Comparison of ENCODE assay signal across 9 cellular contexts in the genomic region with DNA sequence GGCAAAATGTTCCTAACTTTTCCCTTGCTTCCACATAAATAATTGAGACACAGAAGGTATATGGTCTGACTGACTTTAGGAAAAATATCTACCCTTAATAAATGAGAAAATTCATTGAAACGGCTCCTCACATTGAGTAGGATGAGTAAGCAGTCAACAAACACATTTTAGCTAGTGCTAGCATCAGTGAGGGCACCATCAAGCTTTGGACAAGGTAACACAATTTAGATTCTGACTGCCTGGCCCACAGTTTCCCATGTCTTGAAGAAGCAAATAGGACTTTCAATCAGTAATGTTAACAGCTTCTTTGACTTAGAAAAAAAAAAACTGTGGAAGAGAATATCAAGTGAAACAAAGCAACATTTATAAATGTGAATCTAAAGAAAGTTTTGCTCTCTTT.
DNase-seq lines count a peak whose midpoint lies in the region; ATAC-seq and TF ChIP-seq lines count a peak whose summit lies in the region.
"Had no signal": no experiment of that assay in that cellular context is flagged by ENCODE, and none has a peak within 500 bp of the region (broad histone marks: within the 10 kb centered on the region; RNA-seq: fewer than 3 reads in every experiment).

No MANE protein-coding gene starts in this region.

- 61% methylated on average over 1 of the region's 1 CpG for WGBS in esophagus muscularis mucosa

- POLR2A ChIA-PET in HCT116 (lab: Charles Lee), result no interaction called here

- CTCF ChIA-PET in HCT116 (lab: Charles Lee), result no interaction called here

- H3K4me1 ChIP-seq in HCT116 (ENCODE audit: control insufficient read depth in 1 of 2, insufficient read depth in 2 of 2, low read length in 2 of 2) (no peaks in the 10 kb centered on the region; a peak in 1 of 4 replicates), Peyer's patch (peaks cover 0 to 20% (median 5%) of the 10 kb centered on the region in 4 donors), esophagus muscularis mucosa (peaks cover 21 to 76% (median 61%) of the 10 kb centered on the region in 4 donors)

- RAD21 ChIA-PET in HCT116 (lab: Charles Lee; ENCODE audit: low non-redundant PET in 1 of 2, low total read pairs in 2 of 2, uncharacterized antibody in 2 of 2, unreplicated experiment in 2 of 2), result no interaction called here

- no peaks in the 10 kb centered on the region for H3K9me2 ChIP-seq in HCT116 (ENCODE audit: insufficient read depth)

- peak overlapping the region; percentile 98 for H3K27ac Mint-ChIP-seq in stimulated activated memory B cell treated with anti-CD40 and anti-IgM and Interleukin-4, amounts not matched to agents 10 μg/mL and 1 μg/mL and 100 μg/mL, for 72 hours

- no peaks in the 10 kb centered on the region for H3K36me3 ChIP-seq in HCT116 (ENCODE audit: control insufficient read depth in 1 of 2, insufficient read depth in 2 of 2, low read length in 2 of 2)
- H3K36me3 ChIP-seq in Peyer's patch, result no peaks in the 10 kb centered on the region
- H3K36me3 ChIP-seq in esophagus muscularis mucosa, result no peaks in the 10 kb centered on the region

- DNase-seq in HCT116 (ENCODE audit: low read depth, low spot score) (no peak), Peyer's patch (peak in 1 of 3 donors; percentile 25), esophagus muscularis mucosa (ENCODE audit: extremely low spot score) (no peak), AG08396 (ENCODE audit: low spot score) (no peak), NCI-H2171 treated with DMSO at 0.1 percent for 48 hours (lab: John Stamatoyannopoulos, UW) (no peak)
- no peak for DNase-seq in activated effector memory CD4-positive, alpha-beta T cell treated with Interleukin-2 at 50 U/mL for 16 hours
- DNase-seq: NCI-H1417 treated with DMSO at 0.1 percent for 48 hours had no signal

- no peak for TF ChIP-seq RAD21 in HCT116 (IDR thresholded peaks at IDR 0.05; ENCODE audit: low read depth)

- BruUV-seq in HCT116 (replicated peaks; lab: Mats Ljungman, UMichigan), result no TSS peak

- no peaks in the 10 kb centered on the region for H3K27me3 Mint-ChIP-seq in stimulated activated memory B cell treated with anti-CD40 and anti-IgM and Interleukin-4, amounts not matched to agents 10 μg/mL and 1 μg/mL and 100 μg/mL, for 72 hours

- intact Hi-C loops in HCT116 (cut with micrococcal nuclease), result no loop called here
- intact Hi-C loops in esophagus muscularis mucosa (cut with DNase I), result no loop called here

- H3K79me2 ChIP-seq in HCT116 (ENCODE audit: insufficient read depth, low read length), result no peaks in the 10 kb centered on the region

- TF ChIP-seq POLR2A in HCT116 (IDR thresholded peaks at IDR 0.05; ENCODE audit: borderline replicate concordance, extremely low read depth, insufficient read depth, insufficient read length), result no peak
- TF ChIP-seq POLR2A in Peyer's patch (IDR thresholded peaks at IDR 0.05), result no peak
- no peak for TF ChIP-seq POLR2A in esophagus muscularis mucosa (IDR thresholded peaks at IDR 0.05; ENCODE audit: low read depth)

- H3K4me3 Mint-ChIP-seq in stimulated activated memory B cell treated with anti-CD40 and anti-IgM and Interleukin-4, amounts not matched to agents 10 μg/mL and 1 μg/mL and 100 μg/mL, for 72 hours, result peak overlapping the region; percentile 77

- H3K4me2 ChIP-seq in HCT116 (ENCODE audit: low read length), result no peak overlapping the region

- TF ChIP-seq CTCF in HCT116 (IDR thresholded peaks at IDR 0.05 in 2 of 3, conservative IDR thresholded peaks at IDR 0.05 in 1 of 3; ENCODE audit: borderline replicate concordance in 1 of 3, insufficient read depth in 1 of 3, low read depth in 2 of 3, low read length in 2 of 3) (no peak), Peyer's patch (IDR thresholded peaks at IDR 0.05) (no peak), esophagus muscularis mucosa (IDR thresholded peaks at IDR 0.05) (no peak)

- no peak overlapping the region for H3K4me3 ChIP-seq in HCT116 (replicated peaks in 1 of 2; ENCODE audit: low read depth in 1 of 2, low read length in 2 of 2)
- no peak overlapping the region for H3K4me3 ChIP-seq in Peyer's patch
- no peak overlapping the region for H3K4me3 ChIP-seq in esophagus muscularis mucosa

- H3K36me3 Mint-ChIP-seq in stimulated activated memory B cell treated with anti-CD40 and anti-IgM and Interleukin-4, amounts not matched to agents 10 μg/mL and 1 μg/mL and 100 μg/mL, for 72 hours, result no peaks in the 10 kb centered on the region

- H3K9me3 ChIP-seq in HCT116 (ENCODE audit: control insufficient read depth in 1 of 2, insufficient read depth in 1 of 2, low read depth in 1 of 2, low read length in 2 of 2) (no peaks in the 10 kb centered on the region), Peyer's patch (no peaks in the 10 kb centered on the region), esophagus muscularis mucosa (no peaks in the 10 kb centered on the region)

- no peak overlapping the region for H3K9ac ChIP-seq in HCT116 (ENCODE audit: low read length)

- ATAC-seq in HCT116 (no peak), HG03442 (IDR thresholded peaks at IDR 0.05; ENCODE audit: unreplicated experiment) (no peak)
- ATAC-seq in stimulated activated memory B cell treated with anti-CD40 and anti-IgM and Interleukin-4, amounts not matched to agents 10 μg/mL and 1 μg/mL and 100 μg/mL, for 72 hours, result no peak

- H3K27ac ChIP-seq in HCT116 (ENCODE audit: low read depth, low read length), result no peak overlapping the region
- peak overlapping the region; percentile 74 to 84 (median 78) for H3K27ac ChIP-seq in Peyer's patch
- H3K27ac ChIP-seq in esophagus muscularis mucosa (replicated peaks in 1 of 4), result peak overlapping the region; percentile 82 to 84 (median 84)

- TF ChIP-seq EP300 in esophagus muscularis mucosa (IDR thresholded peaks at IDR 0.05), result no peak

- no peaks in the 10 kb centered on the region for H4K20me1 ChIP-seq in HCT116 (ENCODE audit: insufficient read depth)

- H3K4me1 Mint-ChIP-seq in stimulated activated memory B cell treated with anti-CD40 and anti-IgM and Interleukin-4, amounts not matched to agents 10 μg/mL and 1 μg/mL and 100 μg/mL, for 72 hours, result peaks cover 80% of the 10 kb centered on the region

- no peaks in the 10 kb centered on the region for H3K9me3 Mint-ChIP-seq in stimulated activated memory B cell treated with anti-CD40 and anti-IgM and Interleukin-4, amounts not matched to agents 10 μg/mL and 1 μg/mL and 100 μg/mL, for 72 hours

- peak overlapping the region; percentile 14 for H2AFZ ChIP-seq in HCT116 (ENCODE audit: low read depth, low read length, poor library complexity, severe bottlenecking)

- H3K27me3 ChIP-seq in HCT116 (ENCODE audit: insufficient read depth, low read length) (no peaks in the 10 kb centered on the region), Peyer's patch (no peaks in the 10 kb centered on the region), esophagus muscularis mucosa (no peaks in the 10 kb centered on the region)

TF ChIP-seq in HCT116, 20 proteins besides CTCF, POLR2A, EP300 and RAD21:
- no peak for TF ChIP-seq POLR2AphosphoS5 (IDR thresholded peaks at IDR 0.05; ENCODE audit: low read depth, low read length)
- TF ChIP-seq ZFX (IDR thresholded peaks at IDR 0.05), result no peak
- no peak for TF ChIP-seq SRF (IDR thresholded peaks at IDR 0.05; ENCODE audit: low read depth)
- TF ChIP-seq JUND (IDR thresholded peaks at IDR 0.05), result no peak
- no peak for TF ChIP-seq SIN3A (IDR thresholded peaks at IDR 0.05; ENCODE audit: low read depth)
- TF ChIP-seq EZH2 (IDR thresholded peaks at IDR 0.05), result no peak
- no peak for TF ChIP-seq ZBTB33 (IDR thresholded peaks at IDR 0.05; ENCODE audit: extremely low read depth, insufficient replicate concordance, low read length)
